25 cellular contexts compared by ENCODE assay signal in genomic region chr1:245014247-245015029, GRCh38.
"Had no signal": no experiment of that assay in that cellular context is flagged by ENCODE, and none has a peak within 500 bp of the region (broad histone marks: within the 10 kb centered on the region; RNA-seq: fewer than 3 reads in every experiment).

No MANE protein-coding gene starts in this region.

- FAIRE-seq: astrocyte, islet of Langerhans had no signal

- H3K36me3 ChIP-seq: brain microvascular endothelial cell, thoracic aorta, uterus had no signal

- H3K9me3 ChIP-seq: esophagus muscularis mucosa, thoracic aorta, uterus had no signal

- H3K4me1 ChIP-seq: esophagus muscularis mucosa, foreskin keratinocyte, uterus had no signal

- ATAC-seq: activated T-helper 17 cell treated with anti-CD3 and anti-CD28 coated beads, Interleukin-2, amount 50 U/mL, for 72 hours; foreskin keratinocyte; left ventricle myocardium superior; right cardiac atrium; stimulated activated naive CD8-positive, alpha-beta T cell treated with anti-CD3 and anti-CD28 coated beads, Interleukin-15, Interleukin-2, amounts not matched to agents 100 U/mL and 50 U/mL, for 24 hours had no signal

- H3K27ac ChIP-seq: brain microvascular endothelial cell, esophagus muscularis mucosa, foreskin keratinocyte, thoracic aorta, uterus had no signal

- DNase-seq: activated CD4-positive, alpha-beta memory T cell treated with anti-CD3 and anti-CD28 coated beads for 36 hours; activated CD4-positive, alpha-beta T cell treated with anti-CD3 and anti-CD28 coated beads for 48 hours; activated CD4-positive, CD25-positive, alpha-beta regulatory T cell; activated CD8-positive, alpha-beta memory T cell treated with anti-CD3 and anti-CD28 coated beads, Interleukin-2, amount 50 U/mL, for 4 hours; activated gamma-delta T cell treated with Interleukin-2 at 50 U/mL for 16 hours; activated naive CD4-positive, alpha-beta T cell treated with anti-CD3 and anti-CD28 coated beads, Interleukin-2, amount 50 U/mL, for 16 hours; activated T-cell treated with anti-CD3 and anti-CD28 coated beads, Interleukin-2, amount 50 U/mL, for 24 hours; amniotic stem cell; brain microvascular endothelial cell; caudate nucleus; cortex of kidney; endodermal cell; foreskin keratinocyte; left ventricle myocardium superior; posterior cingulate gyrus; right cardiac atrium; stimulated activated CD4-positive, alpha-beta T cell treated with anti-CD3 and anti-CD28 coated beads, Interleukin-2, amount 100 ng/mL, for 48 hours; stimulated activated naive CD8-positive, alpha-beta T cell treated with anti-CD3 and anti-CD28 coated beads, Interleukin-15, Interleukin-2, amounts not matched to agents 100 U/mL and 50 U/mL, for 24 hours; T-helper 2 cell; uterus had no signal

- H3K4me3 ChIP-seq: esophagus muscularis mucosa, thoracic aorta, uterus had no signal

- H3K27me3 ChIP-seq: brain microvascular endothelial cell, esophagus muscularis mucosa, foreskin keratinocyte, uterus had no signal
